In the genomic region with DNA sequence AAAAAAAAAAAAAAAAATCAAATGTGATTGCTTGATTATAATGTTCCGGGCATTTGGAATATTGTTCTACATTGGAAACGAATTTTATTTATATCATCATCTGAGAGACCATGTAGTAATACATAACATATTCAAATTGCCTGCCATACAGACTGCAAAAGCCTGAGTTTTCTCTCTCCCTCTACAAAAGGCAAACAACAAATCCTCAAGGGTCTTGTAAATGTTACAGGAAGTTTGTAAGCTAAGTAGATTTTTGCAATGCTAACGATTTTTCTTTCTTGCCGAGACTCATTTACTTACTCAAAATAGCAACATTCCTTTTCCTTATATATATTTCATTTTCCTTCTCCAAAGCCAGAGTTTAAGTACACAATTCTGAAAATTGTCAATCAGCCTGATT, we compare ENCODE assay signal across 27 cellular contexts. TPM values are rescaled to one million over a fixed set of nuclear protein-coding genes. Genes with fewer than 3 reads are reported as not detected.
A peak's percentile ranks its signal among the peaks of the same experiment; 100 is the strongest.
DNase-seq lines count a peak whose midpoint lies in the region; ATAC-seq, FAIRE-seq and TF ChIP-seq lines count a peak whose summit lies in the region.
"Had no signal": no experiment of that assay in that cellular context is flagged by ENCODE, and none has a peak within 500 bp of the region (broad histone marks: within the 10 kb centered on the region; RNA-seq: fewer than 3 reads in every experiment).

No MANE protein-coding gene starts in this region.

- H3K4me3 ChIP-seq in A673 (ENCODE audit: low read depth, low read length, poor library complexity, severe bottlenecking): no peak overlapping the region
- 0 out of 2 replicates have a peak overlapping the region, but pooled peaks have one; percentile 8 for H3K4me3 ChIP-seq in HUES48 (ENCODE audit: low read depth, low read length)
- H3K4me3 ChIP-seq in lower lobe of right lung: no peak overlapping the region
- no peak overlapping the region for H3K4me3 ChIP-seq in spleen
- H3K4me3 ChIP-seq: BLaER1 treated with 17β-estradiol and CSF1 and Interleukin-3, amounts not matched to agents 10 nM and 100 nM had no signal

- DNase-seq in A673 (ENCODE audit: low spot score) (peak; percentile 10), NCI-H526 treated with DMSO at 0.1 percent for 48 hours (lab: John Stamatoyannopoulos, UW) (peak; percentile 26), frontal cortex (ENCODE audit: low spot score in 2 of 2) (no peak), lower lobe of right lung (no peak), amniotic stem cell (lab: John Stamatoyannopoulos, UW) (no peak), spleen (no peak)
- DNase-seq: ACHN; AML-193; BE2C; CD4-positive, alpha-beta T cell; CD8-positive, alpha-beta memory T cell; DMS53; DMS79 treated with DMSO at 0.1 percent for 48 hours; GF-D8; GOT3; HCEC 1CT had no signal

- no peak overlapping the region; the same call in 1 of the 2 replicates for H3K9ac ChIP-seq in HUES48 (ENCODE audit: low read depth, low read length)
- H3K9ac ChIP-seq: BLaER1 treated with 17β-estradiol and CSF1 and Interleukin-3, amounts not matched to agents 10 nM and 100 nM had no signal

- TF ChIP-seq POLR2A in spleen (IDR thresholded peaks at IDR 0.05): no peak

- BruUV-seq in A673 (replicated peaks; lab: Mats Ljungman, UMichigan): no TSS peak

- peak; percentile 75 for FAIRE-seq in endometrium (lab: Jason Lieb, UNC)
- no peak for FAIRE-seq in frontal cortex (lab: Jason Lieb, UNC)
- FAIRE-seq: A204.1, GM12891, GM18507, H54 had no signal

- H3K4me1 ChIP-seq in A673 (ENCODE audit: insufficient read depth, low read length, poor library complexity, severe bottlenecking): no peaks in the 10 kb centered on the region
- H3K4me1 ChIP-seq in HUES48 (ENCODE audit: control insufficient read depth, insufficient read depth, low read length): peaks cover 23% of the 10 kb centered on the region
- no peaks in the 10 kb centered on the region for H3K4me1 ChIP-seq in lower lobe of right lung
- H3K4me1 ChIP-seq in spleen: no peaks in the 10 kb centered on the region
- H3K4me1 ChIP-seq: BE2C; BLaER1 treated with 17β-estradiol and CSF1 and Interleukin-3, amounts not matched to agents 10 nM and 100 nM had no signal

- no peak for TF ChIP-seq CTCF in A673 (conservative IDR thresholded peaks at IDR 0.05; ENCODE audit: low read depth, low read length)
- TF ChIP-seq CTCF in lower lobe of right lung (IDR thresholded peaks at IDR 0.05): no peak
- TF ChIP-seq CTCF in spleen (IDR thresholded peaks at IDR 0.05 in 8 of 11, conservative IDR thresholded peaks at IDR 0.05 in 3 of 11): no peak

- H3K36me3 ChIP-seq in A673 (ENCODE audit: insufficient read depth, low read length, poor library complexity, severe bottlenecking): no peaks in the 10 kb centered on the region
- H3K36me3 ChIP-seq in HUES48 (ENCODE audit: control insufficient read depth, insufficient read depth, low read length): no peaks in the 10 kb centered on the region
- no peaks in the 10 kb centered on the region for H3K36me3 ChIP-seq in lower lobe of right lung
- H3K36me3 ChIP-seq in spleen: no peaks in the 10 kb centered on the region
- H3K36me3 ChIP-seq: BE2C; BLaER1 treated with 17β-estradiol and CSF1 and Interleukin-3, amounts not matched to agents 10 nM and 100 nM had no signal

- CTCF ChIA-PET in A673 (lab: Charles Lee): no interaction called here

- H3K27ac ChIP-seq in A673 (ENCODE audit: low read depth, low read length, poor library complexity, severe bottlenecking) (no peak overlapping the region), HUES48 (ENCODE audit: low read depth, low read length) (no peak overlapping the region), lower lobe of right lung (no peak overlapping the region), spleen (no peak overlapping the region)
- H3K27ac ChIP-seq: 22Rv1; BLaER1 treated with 17β-estradiol and CSF1 and Interleukin-3, amounts not matched to agents 10 nM and 100 nM had no signal

- H3K9me3 ChIP-seq in A673 (ENCODE audit: low read depth, low read length, poor library complexity, severe bottlenecking) (no peaks in the 10 kb centered on the region), HUES48 (ENCODE audit: control insufficient read depth, insufficient read depth, low read length) (no peaks in the 10 kb centered on the region), lower lobe of right lung (no peaks in the 10 kb centered on the region), spleen (peaks cover 0 to 49% (median 17%) of the 10 kb centered on the region in 8 donors)
- H3K9me3 ChIP-seq: BE2C; BLaER1 treated with 17β-estradiol and CSF1 and Interleukin-3, amounts not matched to agents 10 nM and 100 nM had no signal

- no peak for ATAC-seq in lower lobe of right lung

- POLR2A ChIA-PET in A673 (lab: Charles Lee; ENCODE audit: low non-redundant PET): no interaction called here

- intact Hi-C loops in A673 (cut with micrococcal nuclease; ENCODE audit: unreplicated experiment) (no loop called here), lower lobe of right lung (cut with DNase I) (no loop called here), spleen (cut with DNase I; ENCODE audit: low total_unique reads) (no loop called here)

- 36 to 47% (median 45%) methylated on average over 4 of the region's 4 CpGs for WGBS in spleen, 5 donors

- H3K27me3 ChIP-seq in A673 (replicated peaks; ENCODE audit: insufficient read depth, low read depth, low read length, poor library complexity) (no peaks in the 10 kb centered on the region), HUES48 (ENCODE audit: control insufficient read depth, insufficient read depth, low read length) (no peaks in the 10 kb centered on the region), lower lobe of right lung (ENCODE audit: low read depth) (no peaks in the 10 kb centered on the region), spleen (replicated peaks in 1 of 7) (no peaks in the 10 kb centered on the region)
- H3K27me3 ChIP-seq: BE2C; BLaER1 treated with 17β-estradiol and CSF1 and Interleukin-3, amounts not matched to agents 10 nM and 100 nM had no signal

RNA-seq across cellular contexts. Expression of a gene that starts 49.0 kb away (rescaled TPM):
- total RNA-seq in A673 (2021) (not detected in 2 replicates), frontal cortex (under 0.01 TPM), lower lobe of right lung (not detected), spleen (not detected)
- not detected for polyA plus RNA-seq in spleen
- total RNA-seq: CD4-positive, alpha-beta T cell; CD8-positive, alpha-beta memory T cell; Daoy; G401 had no signal
- polyA plus RNA-seq: CD14-positive monocyte; CD8-positive, alpha-beta memory T cell had no signal

Comparison
In these comparisons a context has a peak if more than half of its experiments do, and no peak if none do; other contexts are left out.
1. DNase-seq: peak in A673 (single experiment) and NCI-H526 treated with DMSO at 0.1 percent for 48 hours (single experiment); none in frontal cortex (0 of 2), lower lobe of right lung (single experiment), amniotic stem cell (single experiment) and spleen (single experiment).